In genomic region chr3:9690451-9691450, GRCh38 we compare ENCODE assay signal across 6 cellular contexts. TPM values are rescaled to one million over a fixed set of nuclear protein-coding genes. Genes with fewer than 3 reads are reported as not detected.
DNase-seq lines count a peak whose midpoint lies in the region; ATAC-seq and TF ChIP-seq lines count a peak whose summit lies in the region.

No MANE protein-coding gene starts in this region.

- no peak for DNase-seq in effector memory CD8-positive, alpha-beta T cell
- DNase-seq in T-helper 9 cell (no peak), ascending aorta (ENCODE audit: low spot score in 2 of 2) (no peak)
- DNase-seq in stimulated activated CD4-positive, alpha-beta T cell treated with anti-CD3 and anti-CD28 coated beads, Interleukin-12 subunit alpha, Interleukin-12 subunit beta, amount 100 ng/mL, for 4 hours = no peak

- no peaks in the 10 kb centered on the region for H3K9me3 Mint-ChIP-seq in effector memory CD8-positive, alpha-beta T cell

- no peak for TF ChIP-seq CTCF in ascending aorta (IDR thresholded peaks at IDR 0.05)

- H3K9me3 ChIP-seq in ascending aorta = no peaks in the 10 kb centered on the region

- peaks cover 84 to 100% of the 10 kb centered on the region in 2 donors for H3K36me3 ChIP-seq in ascending aorta

- ATAC-seq in GM18511 (IDR thresholded peaks at IDR 0.05; ENCODE audit: unreplicated experiment) (peak; percentile 99), HG02970 (IDR thresholded peaks at IDR 0.05; ENCODE audit: low FRiP score, unreplicated experiment) (peak; percentile 55)
- ATAC-seq in effector memory CD8-positive, alpha-beta T cell (replicated peaks) = peak; percentile 16

- H3K36me3 Mint-ChIP-seq in effector memory CD8-positive, alpha-beta T cell (ENCODE audit: insufficient read depth) = peaks cover 63% of the 10 kb centered on the region

- intact Hi-C loops in ascending aorta (cut with DNase I) = no loop called here

- H3K27me3 ChIP-seq in ascending aorta = no peaks in the 10 kb centered on the region

- H3K4me1 Mint-ChIP-seq in effector memory CD8-positive, alpha-beta T cell (ENCODE audit: low read depth in 2 of 2) = peaks cover 1 to 10% of the 10 kb centered on the region in 2 donors

- no peaks in the 10 kb centered on the region for H3K27me3 Mint-ChIP-seq in effector memory CD8-positive, alpha-beta T cell

- H3K4me3 Mint-ChIP-seq in effector memory CD8-positive, alpha-beta T cell = no peak overlapping the region

- H3K4me3 ChIP-seq in ascending aorta = no peak overlapping the region

- no peaks in the 10 kb centered on the region for H3K4me1 ChIP-seq in ascending aorta

- no peak overlapping the region for H3K27ac ChIP-seq in ascending aorta

- peak overlapping the region; percentile 46 to 79 for H3K27ac Mint-ChIP-seq in effector memory CD8-positive, alpha-beta T cell

RNA-seq across cellular contexts. Expression of gene CPNE9, which starts 12.9 kb away (rescaled TPM):
- total RNA-seq in ascending aorta = not detected

RNA-seq across cellular contexts. Expression of gene BRPF1, which starts 40.8 kb away (rescaled TPM):
- total RNA-seq in ascending aorta = 18.6 TPM

RNA-seq across cellular contexts. Expression of gene MTMR14, which starts 41.4 kb away (rescaled TPM):
- total RNA-seq in ascending aorta = 13.7 TPM

RNA-seq across cellular contexts. Expression of gene OGG1, which starts 59.0 kb away (rescaled TPM):
- 36.0 TPM for total RNA-seq in ascending aorta

Comparison
In these comparisons a context has a peak if more than half of its experiments do, and no peak if none do; other contexts are left out.
1. ATAC-seq: peak in every context shown above with its lines; median percentile 99 in GM18511; 55 in HG02970; 16 in effector memory CD8-positive, alpha-beta T cell.